Comparison of ENCODE assay signal across 1 cellular context in genomic region chr17:3685174-3685812, GRCh38.
TF ChIP-seq lines count a peak whose summit lies in the region.

No MANE protein-coding gene starts in this region.

TF ChIP-seq in H1, 55 proteins besides CTCF, POLR2A, EP300 and RAD21:
- TF ChIP-seq YY1 (IDR thresholded peaks at IDR 0.05; ENCODE audit: low read depth, low read length) = no peak
- no peak for TF ChIP-seq NRF1 (IDR thresholded peaks at IDR 0.05; ENCODE audit: low read depth, low read length)
- no peak for TF ChIP-seq CHD1 (IDR thresholded peaks at IDR 0.05; ENCODE audit: low read depth, low read length)
- no peak for TF ChIP-seq POLR2AphosphoS5 (IDR thresholded peaks at IDR 0.05; ENCODE audit: low read depth, low read length)
- no peak for TF ChIP-seq BACH1 (IDR thresholded peaks at IDR 0.05; ENCODE audit: low read length)
- no peak for TF ChIP-seq KDM5A (IDR thresholded peaks at IDR 0.05; ENCODE audit: low read length)
- no peak for TF ChIP-seq KDM4A (IDR thresholded peaks at IDR 0.05; ENCODE audit: low read depth, low read length, severe bottlenecking)
- TF ChIP-seq FOSL1 (IDR thresholded peaks at IDR 0.05; ENCODE audit: insufficient read depth, low read depth, low read length) = no peak
- no peak for TF ChIP-seq KDM1A (IDR thresholded peaks at IDR 0.05; ENCODE audit: borderline replicate concordance, low read length)
- no peak for TF ChIP-seq CEBPB (IDR thresholded peaks at IDR 0.05; ENCODE audit: low read depth, low read length)
- TF ChIP-seq TAF1 (IDR thresholded peaks at IDR 0.05; ENCODE audit: low read depth, low read length) = no peak
- TF ChIP-seq SIRT6 (IDR thresholded peaks at IDR 0.05; ENCODE audit: low read length) = no peak
- no peak for TF ChIP-seq RNF2 (IDR thresholded peaks at IDR 0.05; ENCODE audit: borderline replicate concordance, low read depth, low read length, missing control alignments, poor library complexity, severe bottlenecking)
- TF ChIP-seq CHD2 (IDR thresholded peaks at IDR 0.05; ENCODE audit: low read length) = no peak
- no peak for TF ChIP-seq TEAD4 (IDR thresholded peaks at IDR 0.05; ENCODE audit: low read depth, low read length)
- TF ChIP-seq SRF (IDR thresholded peaks at IDR 0.05; ENCODE audit: low read depth, low read length) = no peak
